ENCODE assay signal across 15 cellular contexts in genomic region chr5:172662596-172662995, GRCh38.
"Had no signal": no experiment of that assay in that cellular context is flagged by ENCODE, and none has a peak within 500 bp of the region (broad histone marks: within the 10 kb centered on the region; RNA-seq: fewer than 3 reads in every experiment).

No MANE protein-coding gene starts in this region.

- ATAC-seq: activated CD8-positive, alpha-beta T cell treated with anti-CD3 and anti-CD28 coated beads, Interleukin-2, amount 10 ng/mL, durations not matched to agents 7 days and 5 days; mucosa of descending colon; naive thymus-derived CD8-positive, alpha-beta T cell; sciatic nerve; stimulated activated naive CD8-positive, alpha-beta T cell treated with anti-CD3 and anti-CD28 coated beads, Interleukin-15, Interleukin-2, amounts not matched to agents 100 U/mL and 50 U/mL, for 24 hours had no signal

- H3K36me3 ChIP-seq: neutrophil, thoracic aorta had no signal

- H3K4me3 ChIP-seq: mucosa of descending colon, SK-N-MC, thoracic aorta had no signal

- DNase-seq: activated CD4-positive, alpha-beta T cell treated with anti-CD3 and anti-CD28 coated beads for 48 hours; activated CD8-positive, alpha-beta T cell treated with anti-CD3 and anti-CD28 coated beads, Interleukin-2, amount 10 ng/mL, durations not matched to agents 7 days and 5 days; activated naive CD4-positive, alpha-beta T cell; foreskin melanocyte; kidney glomerular epithelial cell; mucosa of descending colon; naive thymus-derived CD8-positive, alpha-beta T cell; stimulated activated CD4-positive, alpha-beta T cell treated with anti-CD3 and anti-CD28 coated beads, Interleukin-12 subunit alpha, Interleukin-12 subunit beta, amount 100 ng/mL, for 4 hours; stimulated activated naive CD8-positive, alpha-beta T cell treated with anti-CD3 and anti-CD28 coated beads, Interleukin-15, Interleukin-2, amounts not matched to agents 100 U/mL and 50 U/mL, for 24 hours; T-helper 1 cell; WERI-Rb-1 had no signal

- H3K27ac ChIP-seq: neutrophil, SK-N-MC, thoracic aorta, WERI-Rb-1 had no signal

- H3K9me3 ChIP-seq: mucosa of descending colon, neutrophil, thoracic aorta had no signal
